In genomic region chr2:101011152-101011551, GRCh38 we compare ENCODE assay signal across 16 cellular contexts. TPM values are rescaled to one million over a fixed set of nuclear protein-coding genes. Genes with fewer than 3 reads are reported as not detected.
A peak's percentile ranks its signal among the peaks of the same experiment; 100 is the strongest.
DNase-seq lines count a peak whose midpoint lies in the region; ATAC-seq and TF ChIP-seq lines count a peak whose summit lies in the region.
"Had no signal": no experiment of that assay in that cellular context is flagged by ENCODE, and none has a peak within 500 bp of the region (broad histone marks: within the 10 kb centered on the region; RNA-seq: fewer than 3 reads in every experiment).

No MANE protein-coding gene starts in this region.

- H3K4me3 Mint-ChIP-seq in activated CD4-positive, alpha-beta T cell treated with anti-CD3 and anti-CD28 coated beads for 36 hours, result no peak overlapping the region
- H3K4me3 Mint-ChIP-seq in CD8-positive, alpha-beta T cell, result no peak overlapping the region
- no peak overlapping the region for H3K4me3 Mint-ChIP-seq in activated B cell treated with CpG ODN at 0.5 μM for 24 hours
- H3K4me3 Mint-ChIP-seq: activated T-cell treated with anti-CD3 and anti-CD28 coated beads, Interleukin-2, amount 50 U/mL, for 4 hours; CD4-positive, CD25-positive, alpha-beta regulatory T cell had no signal

- CTCF ChIA-PET in activated CD4-positive, alpha-beta T cell treated with anti-CD3 and anti-CD28 coated beads for 36 hours (lab: Charles Lee), result interaction anchor here (0.7 to 4.7 kb wide), 3 partner anchors 194 to 242 kb away, joined by 3 to 61 read pairs (median 3); no protein-coding TSS in a partner anchor
- CTCF ChIA-PET in CD8-positive, alpha-beta T cell (lab: Charles Lee), result interaction anchor here (0.7 to 2.2 kb wide), 3 partner anchors 194 to 406 kb away, joined by 5 to 46 read pairs (median 5); no protein-coding TSS in a partner anchor
- CTCF ChIA-PET in activated B cell treated with CpG ODN at 0.5 μM for 24 hours (lab: Charles Lee), result interaction anchor here (0.6 to 7.2 kb wide), 2 partner anchors 192 to 207 kb away, joined by 3 to 126 read pairs; no protein-coding TSS in a partner anchor

- intact Hi-C loops in activated CD4-positive, alpha-beta T cell treated with anti-CD3 and anti-CD28 coated beads for 36 hours (cut with DNase I, micrococcal nuclease), result loop anchor here (5.0 kb wide), 2 partner anchors 296 to 869 kb away; partner anchors contain the start of genes AFF3 (in 1 of the 2) and RNF149 (in 1 of the 2)
- intact Hi-C loops in CD8-positive, alpha-beta T cell (cut with DNase I, micrococcal nuclease), result loop anchor here (5.0 to 10.0 kb wide), 4 partner anchors 141 to 1436 kb away; partner anchors contain the start of genes CREG2 (in 1 of the 2) and TBC1D8 (in 1 of the 2)
- intact Hi-C loops in activated B cell treated with CpG ODN at 0.5 μM for 24 hours (cut with micrococcal nuclease) (loop anchor here (5.0 kb wide), 1 partner anchor 376 kb away; the partner anchor contains the start of gene CREG2), heart left ventricle (cut with DNase I) (loop anchor here in 7 of 10 donors (5.0 to 10.0 kb wide), 3 partner anchors 141 to 196 kb away; partner anchors contain the start of gene TBC1D8 (in 1 of the 7))

- DNase-seq in activated CD4-positive, alpha-beta T cell treated with anti-CD3 and anti-CD28 coated beads for 36 hours, result no peak
- no peak for DNase-seq in activated CD4-positive, alpha-beta T cell treated with anti-CD3 and anti-CD28 coated beads, Interleukin-2, amount 50 U/mL, for 1 hour
- DNase-seq in CD8-positive, alpha-beta T cell, result no peak
- DNase-seq in activated B cell treated with CpG ODN at 0.5 μM for 24 hours, result no peak
- DNase-seq in DMS 273 treated with DMSO at 0.1 percent for 48 hours (lab: John Stamatoyannopoulos, UW), result no peak
- no peak for DNase-seq in heart left ventricle
- DNase-seq: 8988T; activated CD4-positive, CD25-positive, alpha-beta regulatory T cell; activated T-cell treated with anti-CD3 and anti-CD28 coated beads, Interleukin-2, amount 50 U/mL, for 4 hours; CD4-positive, CD25-positive, alpha-beta regulatory T cell; NCI-H1417; NCI-H2171; posterior cingulate gyrus; stomach had no signal

- no peaks in the 10 kb centered on the region for H3K27me3 ChIP-seq in CD8-positive, alpha-beta T cell (ENCODE audit: insufficient read depth, low read length)
- no peaks in the 10 kb centered on the region for H3K27me3 ChIP-seq in heart left ventricle
- H3K27me3 ChIP-seq: stomach had no signal

- H3K9me3 Mint-ChIP-seq in activated CD4-positive, alpha-beta T cell treated with anti-CD3 and anti-CD28 coated beads for 36 hours (ENCODE audit: low read depth), result no peaks in the 10 kb centered on the region
- H3K9me3 Mint-ChIP-seq in CD8-positive, alpha-beta T cell, result no peaks in the 10 kb centered on the region
- H3K9me3 Mint-ChIP-seq in activated B cell treated with CpG ODN at 0.5 μM for 24 hours, result no peaks in the 10 kb centered on the region
- H3K9me3 Mint-ChIP-seq: activated T-cell treated with anti-CD3 and anti-CD28 coated beads, Interleukin-2, amount 50 U/mL, for 4 hours had no signal

- peaks cover 25% of the 10 kb centered on the region for H3K36me3 ChIP-seq in CD8-positive, alpha-beta T cell (ENCODE audit: insufficient read depth, low read length)
- H3K36me3 ChIP-seq in mesodermal cell (ENCODE audit: control insufficient read depth, insufficient read depth, low read length) (peaks cover 88% of the 10 kb centered on the region), heart left ventricle (peaks cover 0 to 87% (median 57%) of the 10 kb centered on the region in 9 donors)

- 88 to 89% methylated on average over 5 to 9 of the region's 10 CpGs for WGBS in mesodermal cell (ENCODE audit: insufficient coverage in 2 of 2), 2 experiments
- WGBS in heart left ventricle, 4 donors, result 85 to 89% (median 87%) methylated on average over 10 of the region's 10 CpGs

- H3K4me1 ChIP-seq in CD8-positive, alpha-beta T cell (ENCODE audit: insufficient read depth, low read length), result no peaks in the 10 kb centered on the region
- H3K4me1 ChIP-seq in mesodermal cell (ENCODE audit: control insufficient read depth, insufficient read depth, low read length, poor library complexity, severe bottlenecking) (no peaks in the 10 kb centered on the region), heart left ventricle (peaks cover 0 to 8% (median 0%) of the 10 kb centered on the region in 12 donors)

- no peaks in the 10 kb centered on the region for H3K27me3 Mint-ChIP-seq in activated CD4-positive, alpha-beta T cell treated with anti-CD3 and anti-CD28 coated beads for 36 hours
- no peaks in the 10 kb centered on the region for H3K27me3 Mint-ChIP-seq in CD8-positive, alpha-beta T cell (ENCODE audit: low read depth)
- no peaks in the 10 kb centered on the region for H3K27me3 Mint-ChIP-seq in activated B cell treated with CpG ODN at 0.5 μM for 24 hours
- H3K27me3 Mint-ChIP-seq: CD4-positive, CD25-positive, alpha-beta regulatory T cell had no signal

- H3K9me3 ChIP-seq in CD8-positive, alpha-beta T cell (ENCODE audit: low read length), result no peaks in the 10 kb centered on the region
- H3K9me3 ChIP-seq in mesodermal cell (ENCODE audit: control insufficient read depth, low read length) (peaks cover 9% of the 10 kb centered on the region), heart left ventricle (no peaks in the 10 kb centered on the region)
- H3K9me3 ChIP-seq: stomach had no signal

- H3K36me3 Mint-ChIP-seq in activated CD4-positive, alpha-beta T cell treated with anti-CD3 and anti-CD28 coated beads for 36 hours (ENCODE audit: low read depth), result peaks cover 65% of the 10 kb centered on the region
- peaks cover 68% of the 10 kb centered on the region for H3K36me3 Mint-ChIP-seq in CD8-positive, alpha-beta T cell
- peaks cover 76% of the 10 kb centered on the region for H3K36me3 Mint-ChIP-seq in activated B cell treated with CpG ODN at 0.5 μM for 24 hours (ENCODE audit: low read depth)

- TF ChIP-seq CTCF in CD8-positive, alpha-beta T cell (IDR thresholded peaks at IDR 0.05), result no peak
- TF ChIP-seq CTCF in activated B cell treated with CpG ODN at 0.5 μM for 24 hours (IDR thresholded peaks at IDR 0.05) (no peak), heart left ventricle (IDR thresholded peaks at IDR 0.05) (no peak)

- H3K4me3 ChIP-seq in CD8-positive, alpha-beta T cell (ENCODE audit: low read depth, low read length), result no peak overlapping the region
- H3K4me3 ChIP-seq in mesodermal cell (ENCODE audit: extremely low read depth, insufficient read depth, low read length, poor library complexity, severe bottlenecking) (no peak overlapping the region), heart left ventricle (no peak overlapping the region)
- H3K4me3 ChIP-seq: stomach had no signal

- TF ChIP-seq POLR2A in heart left ventricle (IDR thresholded peaks at IDR 0.05), result no peak

- H3K27ac ChIP-seq in CD8-positive, alpha-beta T cell (ENCODE audit: low read depth, low read length), result no peak overlapping the region
- H3K27ac ChIP-seq in mesodermal cell (ENCODE audit: low read depth, low read length, severe bottlenecking), result peak overlapping the region; percentile 60
- no peak overlapping the region for H3K27ac ChIP-seq in heart left ventricle
- H3K27ac ChIP-seq: stomach had no signal

- POLR2A ChIA-PET in activated CD4-positive, alpha-beta T cell treated with anti-CD3 and anti-CD28 coated beads for 36 hours (lab: Charles Lee), result no interaction called here
- POLR2A ChIA-PET in CD8-positive, alpha-beta T cell (lab: Charles Lee), result no interaction called here
- POLR2A ChIA-PET in activated B cell treated with CpG ODN at 0.5 μM for 24 hours (lab: Charles Lee), result interaction anchor here (0.9 kb wide), 1 partner anchor 9 kb away, joined by 3 read pairs; the partner anchor contains the start of gene RPL31

- no peak for ATAC-seq in activated CD4-positive, alpha-beta T cell treated with anti-CD3 and anti-CD28 coated beads for 36 hours
- no peak for ATAC-seq in CD8-positive, alpha-beta T cell
- ATAC-seq in activated B cell treated with CpG ODN at 0.5 μM for 24 hours (ENCODE audit: low read depth), result no peak
- ATAC-seq in heart left ventricle, result no peak
- no peak for ATAC-seq in GM21786 (IDR thresholded peaks at IDR 0.05; ENCODE audit: unreplicated experiment)
- ATAC-seq: activated T-cell treated with anti-CD3 and anti-CD28 coated beads, Interleukin-2, amount 50 U/mL, for 4 hours had no signal

- H3K27ac Mint-ChIP-seq in activated CD4-positive, alpha-beta T cell treated with anti-CD3 and anti-CD28 coated beads for 36 hours, result peak overlapping the region; percentile 78
- peak overlapping the region; percentile 32 for H3K27ac Mint-ChIP-seq in CD8-positive, alpha-beta T cell
- H3K27ac Mint-ChIP-seq in activated B cell treated with CpG ODN at 0.5 μM for 24 hours, result peak overlapping the region; percentile 79

- H3K4me1 Mint-ChIP-seq in activated CD4-positive, alpha-beta T cell treated with anti-CD3 and anti-CD28 coated beads for 36 hours, result peaks cover 45% of the 10 kb centered on the region
- peaks cover 28% of the 10 kb centered on the region for H3K4me1 Mint-ChIP-seq in CD8-positive, alpha-beta T cell (ENCODE audit: low read depth)
- peaks cover 21% of the 10 kb centered on the region for H3K4me1 Mint-ChIP-seq in activated B cell treated with CpG ODN at 0.5 μM for 24 hours

RNA-seq across cellular contexts. Expression of gene RPL31, which starts 9.1 kb away (rescaled TPM):
- total RNA-seq in activated CD4-positive, alpha-beta T cell treated with anti-CD3 and anti-CD28 coated beads for 36 hours, result 1,000 to 10,000 TPM in 1 of 2 experiments, 100 to 1,000 TPM in 1; 889 to 1,817 TPM
- total RNA-seq in CD8-positive, alpha-beta T cell, result 1,000 to 10,000 TPM; 2,776 to 2,895 TPM
- total RNA-seq in activated B cell treated with CpG ODN at 0.5 μM for 24 hours (1,828 and 2,370 TPM in 2 replicates), heart left ventricle (100 to 1,000 TPM; 383 to 838 (median 747) TPM)
- polyA plus RNA-seq in mesodermal cell (2013, experiment 1 of 2), result 2,803 TPM
- 2,701 TPM for polyA plus RNA-seq in mesodermal cell (2013, experiment 2 of 2)
- 1,000 to 10,000 TPM; 3,477 to 3,831 TPM for polyA plus RNA-seq in heart left ventricle
